ENCODE assay signal across 14 cellular contexts in the genomic region with DNA sequence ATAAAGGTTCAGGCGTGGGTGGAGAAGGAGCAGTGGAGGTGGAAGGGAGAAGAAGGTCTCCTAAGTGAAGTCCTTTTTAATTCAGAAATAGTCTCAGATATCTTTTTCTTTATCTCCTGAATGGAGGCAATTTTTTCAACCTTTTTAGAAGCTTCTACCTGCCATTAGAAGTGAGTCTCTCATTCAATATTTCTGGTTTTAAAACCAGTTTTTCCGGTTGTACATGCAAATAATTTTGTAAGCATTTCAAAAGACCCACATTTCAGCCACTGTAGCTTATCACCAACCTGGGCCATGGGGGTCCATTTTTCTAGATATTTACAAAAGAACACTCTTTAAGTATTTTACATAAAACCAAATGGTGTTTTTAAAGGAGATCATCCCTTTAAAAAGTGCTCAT.
DNase-seq lines count a peak whose midpoint lies in the region; ATAC-seq and TF ChIP-seq lines count a peak whose summit lies in the region.
"Had no signal": no experiment of that assay in that cellular context is flagged by ENCODE, and none has a peak within 500 bp of the region (broad histone marks: within the 10 kb centered on the region; RNA-seq: fewer than 3 reads in every experiment).

No MANE protein-coding gene starts in this region.

- no peaks in the 10 kb centered on the region for H3K27me3 ChIP-seq in naive thymus-derived CD4-positive, alpha-beta T cell (ENCODE audit: control insufficient read depth in 2 of 2, insufficient read depth in 2 of 2, low read length in 2 of 2)
- H3K27me3 ChIP-seq: BE2C had no signal

- H3K9me3 Mint-ChIP-seq in WTC11, result peaks cover 16% of the 10 kb centered on the region
- peaks cover 0 to 8% (median 0%) of the 10 kb centered on the region in 11 donors for H3K9me3 Mint-ChIP-seq in naive thymus-derived CD4-positive, alpha-beta T cell

- H3K4me1 ChIP-seq in naive thymus-derived CD4-positive, alpha-beta T cell (ENCODE audit: control insufficient read depth in 2 of 2, insufficient read depth in 2 of 2, low read length in 2 of 2), result no peaks in the 10 kb centered on the region
- H3K4me1 ChIP-seq: A549, BE2C had no signal

- POLR2A ChIA-PET in WTC11 (lab: Charles Lee), result interaction anchor here (0.7 kb wide), 1 partner anchor 65 kb away, joined by 7 read pairs; no protein-coding TSS in a partner anchor
- POLR2A ChIA-PET in naive thymus-derived CD4-positive, alpha-beta T cell (lab: Charles Lee), result no interaction called here

- peak overlapping the region; percentile 18 for H3K4me3 Mint-ChIP-seq in WTC11
- H3K4me3 Mint-ChIP-seq in naive thymus-derived CD4-positive, alpha-beta T cell, result no peak overlapping the region
- H3K4me3 Mint-ChIP-seq: CD4-positive, alpha-beta memory T cell; H9; IgD-negative memory B cell had no signal

- CTCF ChIA-PET in WTC11 (lab: Charles Lee), result no interaction called here
- CTCF ChIA-PET in naive thymus-derived CD4-positive, alpha-beta T cell (lab: Charles Lee), result no interaction called here

- TF ChIP-seq CTCF in WTC11 (IDR thresholded peaks at IDR 0.05), result no peak

- no peaks in the 10 kb centered on the region for H3K36me3 ChIP-seq in naive thymus-derived CD4-positive, alpha-beta T cell (ENCODE audit: control insufficient read depth in 2 of 3, insufficient read depth in 3 of 3, low read length in 3 of 3)
- H3K36me3 ChIP-seq: BE2C had no signal

- H3K36me3 Mint-ChIP-seq in WTC11, result peaks cover 12% of the 10 kb centered on the region
- H3K36me3 Mint-ChIP-seq in naive thymus-derived CD4-positive, alpha-beta T cell, result no peaks in the 10 kb centered on the region
- H3K36me3 Mint-ChIP-seq: CD4-positive, alpha-beta memory T cell had no signal

- H3K9me3 ChIP-seq in naive thymus-derived CD4-positive, alpha-beta T cell (ENCODE audit: control insufficient read depth in 2 of 3, low read length in 3 of 3), result no peaks in the 10 kb centered on the region
- H3K9me3 ChIP-seq: A549, BE2C had no signal

- no peak for ATAC-seq in WTC11
- no peak for ATAC-seq in naive thymus-derived CD4-positive, alpha-beta T cell
- ATAC-seq in HG03025 (IDR thresholded peaks at IDR 0.05; ENCODE audit: low FRiP score, unreplicated experiment), result no peak
- no peak for ATAC-seq in Right ventricle myocardium superior (ENCODE audit: poor library complexity)
- ATAC-seq: A549 had no signal

- no peaks in the 10 kb centered on the region for H3K27me3 Mint-ChIP-seq in WTC11 (ENCODE audit: low read depth)
- no peaks in the 10 kb centered on the region for H3K27me3 Mint-ChIP-seq in naive thymus-derived CD4-positive, alpha-beta T cell
- H3K27me3 Mint-ChIP-seq: CD4-positive, alpha-beta memory T cell; IgD-negative memory B cell had no signal

- peaks cover 32% of the 10 kb centered on the region for H3K4me1 Mint-ChIP-seq in WTC11
- H3K4me1 Mint-ChIP-seq in naive thymus-derived CD4-positive, alpha-beta T cell, result peaks cover 0 to 2% (median 0%) of the 10 kb centered on the region in 7 donors
- H3K4me1 Mint-ChIP-seq: CD4-positive, alpha-beta memory T cell; IgD-negative memory B cell had no signal

- H3K27ac ChIP-seq in naive thymus-derived CD4-positive, alpha-beta T cell (ENCODE audit: low read depth, low read length), result no peak overlapping the region
- H3K27ac ChIP-seq: A549, C4-2B had no signal

- no peak overlapping the region for H3K4me3 ChIP-seq in naive thymus-derived CD4-positive, alpha-beta T cell (ENCODE audit: low read length)
- H3K4me3 ChIP-seq: A549 had no signal

- intact Hi-C loops in naive thymus-derived CD4-positive, alpha-beta T cell (cut with micrococcal nuclease), result no loop called here
- intact Hi-C loops in Right ventricle myocardium superior (cut with DNase I), result no loop called here

- H3K27ac Mint-ChIP-seq in WTC11, result no peak overlapping the region
- H3K27ac Mint-ChIP-seq in naive thymus-derived CD4-positive, alpha-beta T cell, result no peak overlapping the region
- H3K27ac Mint-ChIP-seq: CD4-positive, alpha-beta memory T cell; IgD-negative memory B cell had no signal

- peak; percentile 87 for DNase-seq in NCI-H1048 (lab: John Stamatoyannopoulos, UW)
- peak; percentile 91 for DNase-seq in NCI-H748 (lab: John Stamatoyannopoulos, UW; ENCODE audit: unreplicated experiment)
- no peak for DNase-seq in WTC11 (ENCODE audit: low spot score)
- no peak for DNase-seq in naive thymus-derived CD4-positive, alpha-beta T cell
- no peak for DNase-seq in Right ventricle myocardium superior
- DNase-seq: BE2C; CD4-positive, alpha-beta memory T cell; GF-D8; GOT3; H9 had no signal

TF ChIP-seq in WTC11, 78 proteins besides CTCF, POLR2A, EP300 and RAD21:
- TF ChIP-seq STAT6 (CRISPR knock-in tag; conservative IDR thresholded peaks at IDR 0.05; ENCODE audit: low read depth), result no peak
- TF ChIP-seq FOXJ3 (CRISPR knock-in tag; IDR thresholded peaks at IDR 0.05; ENCODE audit: borderline replicate concordance), result no peak
- TF ChIP-seq MYBL2 (CRISPR knock-in tag; IDR thresholded peaks at IDR 0.05), result no peak

Comparison
In these comparisons a context has a peak if more than half of its experiments do, and no peak if none do; other contexts are left out.
1. DNase-seq: peak in NCI-H1048 (single experiment) and NCI-H748 (single experiment); none in WTC11 (single experiment), naive thymus-derived CD4-positive, alpha-beta T cell (0 of 9) and Right ventricle myocardium superior (single experiment).